In the genomic region with DNA sequence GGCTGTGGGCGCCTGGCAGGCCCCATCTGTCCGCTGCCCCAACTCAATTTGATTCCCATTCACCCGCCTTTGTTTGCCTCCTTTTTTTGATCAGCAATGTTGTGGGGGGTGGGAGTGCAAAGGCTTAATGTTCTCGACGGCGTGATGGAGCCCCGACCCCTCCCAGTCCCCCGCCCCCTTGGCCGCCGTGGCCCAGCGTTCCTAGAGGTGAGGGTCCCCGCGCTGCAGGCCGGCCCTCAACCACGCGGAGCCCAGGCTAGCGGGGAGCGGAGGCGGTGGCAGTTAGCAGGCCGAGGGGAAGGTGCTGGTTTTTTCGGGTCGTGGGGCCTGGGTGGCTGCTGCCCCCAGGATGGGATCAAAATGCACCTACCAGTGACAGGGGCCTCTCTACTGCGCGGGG, we compare ENCODE assay signal across 34 cellular contexts.
"Had no signal": no experiment of that assay in that cellular context is flagged by ENCODE, and none has a peak within 500 bp of the region (broad histone marks: within the 10 kb centered on the region; RNA-seq: fewer than 3 reads in every experiment).

No MANE protein-coding gene starts in this region.

- DNase-seq: activated CD4-positive, alpha-beta memory T cell treated with anti-CD3 and anti-CD28 coated beads, Interleukin-2, amount 10 ng/mL, durations not matched to agents 7 days and 5 days; activated CD4-positive, alpha-beta T cell treated with anti-CD3 and anti-CD28 coated beads for 1 hour; activated CD4-positive, alpha-beta T cell treated with anti-CD3 and anti-CD28 coated beads for 36 hours; activated CD4-positive, alpha-beta T cell treated with anti-CD3 and anti-CD28 coated beads for 48 hours; activated CD4-positive, alpha-beta T cell treated with anti-CD3 and anti-CD28 coated beads, Interleukin-2, amount 10 ng/mL, durations not matched to agents 7 days and 5 days; activated CD4-positive, alpha-beta T cell treated with anti-CD3 and anti-CD28 coated beads, Interleukin-2, amount 50 U/mL, for 48 hours; activated CD4-positive, CD25-positive, alpha-beta regulatory T cell; activated CD8-positive, alpha-beta memory T cell treated with anti-CD3 and anti-CD28 coated beads for 24 hours; activated CD8-positive, alpha-beta memory T cell treated with anti-CD3 and anti-CD28 coated beads, Interleukin-2, amount 10 ng/mL, durations not matched to agents 7 days and 5 days; activated CD8-positive, alpha-beta memory T cell treated with anti-CD3 and anti-CD28 coated beads, Interleukin-2, amount 50 U/mL, for 48 hours; activated CD8-positive, alpha-beta T cell treated with anti-CD3 and anti-CD28 coated beads, Interleukin-2, amount 10 ng/mL, durations not matched to agents 7 days and 5 days; activated effector memory CD4-positive, alpha-beta T cell treated with Interleukin-2 at 50 U/mL for 16 hours; activated gamma-delta T cell treated with Interleukin-2 at 50 U/mL for 16 hours; activated naive CD4-positive, alpha-beta T cell; activated naive CD4-positive, alpha-beta T cell treated with anti-CD3 and anti-CD28 coated beads for 36 hours; activated naive CD4-positive, alpha-beta T cell treated with anti-CD3 and anti-CD28 coated beads, Interleukin-2, amount 50 U/mL, for 16 hours; activated naive CD8-positive, alpha-beta T cell treated with anti-CD3 and anti-CD28 coated beads for 36 hours; activated T-cell treated with anti-CD3 and anti-CD28 coated beads, Interleukin-2, amount 50 U/mL, for 24 hours; activated T-cell treated with anti-CD3 and anti-CD28 coated beads, Interleukin-2, amount 50 U/mL, for 48 hours; adrenal gland; amniotic stem cell; aorta; body of pancreas; brain microvascular endothelial cell; central memory CD4-positive, alpha-beta T cell; T-helper 1 cell; T-helper 2 cell; T-helper 9 cell had no signal

- H3K4me3 Mint-ChIP-seq: activated CD4-positive, alpha-beta memory T cell treated with anti-CD3 and anti-CD28 coated beads, Interleukin-2, amount 10 ng/mL, durations not matched to agents 7 days and 5 days; activated CD4-positive, alpha-beta T cell treated with anti-CD3 and anti-CD28 coated beads for 36 hours; activated CD4-positive, alpha-beta T cell treated with anti-CD3 and anti-CD28 coated beads, Interleukin-2, amount 10 ng/mL, durations not matched to agents 7 days and 5 days; activated CD8-positive, alpha-beta memory T cell treated with anti-CD3 and anti-CD28 coated beads, Interleukin-2, amount 10 ng/mL, durations not matched to agents 7 days and 5 days; activated CD8-positive, alpha-beta T cell treated with anti-CD3 and anti-CD28 coated beads, Interleukin-2, amount 10 ng/mL, durations not matched to agents 7 days and 5 days; activated naive CD4-positive, alpha-beta T cell treated with anti-CD3 and anti-CD28 coated beads for 36 hours; activated naive CD8-positive, alpha-beta T cell treated with anti-CD3 and anti-CD28 coated beads for 36 hours; activated T-cell treated with anti-CD3 and anti-CD28 coated beads, Interleukin-2, amount 50 U/mL, for 24 hours; T-helper 1 cell treated with Interleukin-12 subunit alpha and Interleukin-12 subunit beta and Interleukin-4 antibody, amounts not matched to agents 30 μg/mL and 1 μg/mL, for 36 hours; T-helper 2 cell treated with Interferon-gamma antibody and Interleukin-4, amounts not matched to agents 5 μg/mL and 100 μg/mL, for 36 hours had no signal

- H3K27ac Mint-ChIP-seq: activated CD4-positive, alpha-beta memory T cell treated with anti-CD3 and anti-CD28 coated beads, Interleukin-2, amount 10 ng/mL, durations not matched to agents 7 days and 5 days; activated CD4-positive, alpha-beta T cell treated with anti-CD3 and anti-CD28 coated beads for 36 hours; activated CD4-positive, alpha-beta T cell treated with anti-CD3 and anti-CD28 coated beads, Interleukin-2, amount 10 ng/mL, durations not matched to agents 7 days and 5 days; activated CD8-positive, alpha-beta memory T cell treated with anti-CD3 and anti-CD28 coated beads, Interleukin-2, amount 10 ng/mL, durations not matched to agents 7 days and 5 days; activated CD8-positive, alpha-beta T cell treated with anti-CD3 and anti-CD28 coated beads, Interleukin-2, amount 10 ng/mL, durations not matched to agents 7 days and 5 days; activated naive CD4-positive, alpha-beta T cell treated with anti-CD3 and anti-CD28 coated beads for 36 hours; activated naive CD4-positive, alpha-beta T cell treated with anti-CD3 and anti-CD28 coated beads, Interleukin-2, amount 50 U/mL, for 72 hours; activated naive CD8-positive, alpha-beta T cell treated with anti-CD3 and anti-CD28 coated beads for 36 hours; activated T-cell treated with anti-CD3 and anti-CD28 coated beads, Interleukin-2, amount 50 U/mL, for 24 hours; activated T-helper 2 cell treated with anti-CD3 and anti-CD28 coated beads, Interferon-gamma antibody, Interleukin-2, Interleukin-4, amounts not matched to agents 10 μg/mL and 5 μg/mL and 100 μg/mL, durations not matched to agents 14 hours and 24 hours and 36 hours; T-helper 1 cell treated with Interleukin-12 subunit alpha and Interleukin-12 subunit beta and Interleukin-4 antibody, amounts not matched to agents 30 μg/mL and 1 μg/mL, for 36 hours; T-helper 2 cell treated with Interferon-gamma antibody and Interleukin-4, amounts not matched to agents 5 μg/mL and 100 μg/mL, for 36 hours had no signal

- H3K4me1 Mint-ChIP-seq: activated CD4-positive, alpha-beta memory T cell treated with anti-CD3 and anti-CD28 coated beads, Interleukin-2, amount 10 ng/mL, durations not matched to agents 7 days and 5 days; activated CD4-positive, alpha-beta T cell treated with anti-CD3 and anti-CD28 coated beads for 36 hours; activated CD4-positive, alpha-beta T cell treated with anti-CD3 and anti-CD28 coated beads, Interleukin-2, amount 10 ng/mL, durations not matched to agents 7 days and 5 days; activated CD8-positive, alpha-beta memory T cell treated with anti-CD3 and anti-CD28 coated beads, Interleukin-2, amount 10 ng/mL, durations not matched to agents 7 days and 5 days; activated naive CD8-positive, alpha-beta T cell treated with anti-CD3 and anti-CD28 coated beads for 36 hours had no signal

- H3K36me3 Mint-ChIP-seq: activated CD8-positive, alpha-beta memory T cell treated with anti-CD3 and anti-CD28 coated beads, Interleukin-2, amount 10 ng/mL, durations not matched to agents 7 days and 5 days; activated naive CD4-positive, alpha-beta T cell treated with anti-CD3 and anti-CD28 coated beads, Interleukin-2, amount 50 U/mL, for 72 hours; activated naive CD8-positive, alpha-beta T cell treated with anti-CD3 and anti-CD28 coated beads for 36 hours had no signal

- H3K36me3 ChIP-seq: adrenal gland, brain microvascular endothelial cell, breast epithelium had no signal

- H3K27me3 ChIP-seq: adrenal gland, brain microvascular endothelial cell, breast epithelium had no signal

- ATAC-seq: activated CD4-positive, alpha-beta T cell treated with anti-CD3 and anti-CD28 coated beads for 36 hours; activated CD4-positive, CD25-positive, alpha-beta regulatory T cell treated with anti-CD3 and anti-CD28 coated beads, Interleukin-2, amount 50 U/mL, for 24 hours; activated CD8-positive, alpha-beta memory T cell treated with anti-CD3 and anti-CD28 coated beads, Interleukin-2, amount 10 ng/mL, durations not matched to agents 7 days and 5 days; activated CD8-positive, alpha-beta T cell treated with anti-CD3 and anti-CD28 coated beads, Interleukin-2, amount 10 ng/mL, durations not matched to agents 7 days and 5 days; activated naive CD4-positive, alpha-beta T cell treated with anti-CD3 and anti-CD28 coated beads, Interleukin-2, amount 50 U/mL, for 72 hours; body of pancreas had no signal

- H3K9me3 Mint-ChIP-seq: activated CD4-positive, alpha-beta T cell treated with anti-CD3 and anti-CD28 coated beads, Interleukin-2, amount 10 ng/mL, durations not matched to agents 7 days and 5 days; activated naive CD4-positive, alpha-beta T cell treated with anti-CD3 and anti-CD28 coated beads for 36 hours; activated naive CD8-positive, alpha-beta T cell treated with anti-CD3 and anti-CD28 coated beads for 36 hours; activated T-cell treated with anti-CD3 and anti-CD28 coated beads, Interleukin-2, amount 50 U/mL, for 24 hours; activated T-helper 2 cell treated with anti-CD3 and anti-CD28 coated beads, Interferon-gamma antibody, Interleukin-2, Interleukin-4, amounts not matched to agents 10 μg/mL and 5 μg/mL and 100 μg/mL, durations not matched to agents 14 hours and 24 hours and 36 hours; T-helper 1 cell treated with Interleukin-12 subunit alpha and Interleukin-12 subunit beta and Interleukin-4 antibody, amounts not matched to agents 30 μg/mL and 1 μg/mL, for 36 hours; T-helper 2 cell treated with Interferon-gamma antibody and Interleukin-4, amounts not matched to agents 5 μg/mL and 100 μg/mL, for 36 hours had no signal

- H3K4me3 ChIP-seq: adrenal gland, body of pancreas, breast epithelium had no signal
